In genomic region chr7:55409474-55410225, GRCh38 we compare ENCODE assay signal across 10 cellular contexts. TPM values are rescaled to one million over a fixed set of nuclear protein-coding genes. Genes with fewer than 3 reads are reported as not detected.
DNase-seq lines count a peak whose midpoint lies in the region; ATAC-seq and TF ChIP-seq lines count a peak whose summit lies in the region.
"Had no signal": no experiment of that assay in that cellular context is flagged by ENCODE, and none has a peak within 500 bp of the region (broad histone marks: within the 10 kb centered on the region; RNA-seq: fewer than 3 reads in every experiment).

No MANE protein-coding gene starts in this region.

- ATAC-seq in GM21825 (IDR thresholded peaks at IDR 0.05; ENCODE audit: unreplicated experiment): peak; percentile 49
- ATAC-seq in effector memory CD8-positive, alpha-beta T cell (replicated peaks): no peak
- ATAC-seq in stimulated activated memory B cell treated with anti-CD40 and anti-IgM and Interleukin-4, amounts not matched to agents 10 μg/mL and 1 μg/mL and 100 μg/mL, for 72 hours: no peak
- ATAC-seq: stimulated activated naive CD8-positive, alpha-beta T cell treated with anti-CD3 and anti-CD28 coated beads, Interleukin-15, amount 100 ng/mL, for 72 hours had no signal

- no peak overlapping the region for H3K27ac Mint-ChIP-seq in effector memory CD8-positive, alpha-beta T cell
- H3K27ac Mint-ChIP-seq in glutamatergic neuron (ENCODE audit: unreplicated experiment): no peak overlapping the region
- no peak overlapping the region for H3K27ac Mint-ChIP-seq in stimulated activated memory B cell treated with anti-CD40 and anti-IgM and Interleukin-4, amounts not matched to agents 10 μg/mL and 1 μg/mL and 100 μg/mL, for 72 hours
- H3K27ac Mint-ChIP-seq: IgD-negative memory B cell; stimulated activated naive CD8-positive, alpha-beta T cell treated with anti-CD3 and anti-CD28 coated beads, Interleukin-15, amount 100 ng/mL, for 72 hours had no signal

- no peak overlapping the region for H3K4me3 Mint-ChIP-seq in effector memory CD8-positive, alpha-beta T cell
- H3K4me3 Mint-ChIP-seq in glutamatergic neuron (ENCODE audit: unreplicated experiment): no peak overlapping the region
- no peak overlapping the region for H3K4me3 Mint-ChIP-seq in stimulated activated memory B cell treated with anti-CD40 and anti-IgM and Interleukin-4, amounts not matched to agents 10 μg/mL and 1 μg/mL and 100 μg/mL, for 72 hours
- H3K4me3 Mint-ChIP-seq: IgD-negative memory B cell; stimulated activated naive CD8-positive, alpha-beta T cell treated with anti-CD3 and anti-CD28 coated beads, Interleukin-15, amount 100 ng/mL, for 72 hours had no signal

- DNase-seq in Caki2 (ENCODE audit: low read depth) (peak; percentile 37), NCI-H2107 (lab: John Stamatoyannopoulos, UW) (peak; percentile 65), hepatic stellate cell (ENCODE audit: low spot score) (peak; percentile 66), glutamatergic neuron (no peak), NCI-H187 treated with DMSO at 0.1 percent for 48 hours (lab: John Stamatoyannopoulos, UW) (no peak)
- no peak for DNase-seq in effector memory CD8-positive, alpha-beta T cell
- DNase-seq: stimulated activated naive CD8-positive, alpha-beta T cell treated with anti-CD3 and anti-CD28 coated beads, Interleukin-15, amount 100 ng/mL, for 72 hours had no signal

- H3K9me3 Mint-ChIP-seq in effector memory CD8-positive, alpha-beta T cell: no peaks in the 10 kb centered on the region
- peaks cover 5% of the 10 kb centered on the region for H3K9me3 Mint-ChIP-seq in glutamatergic neuron (ENCODE audit: unreplicated experiment)
- no peaks in the 10 kb centered on the region for H3K9me3 Mint-ChIP-seq in stimulated activated memory B cell treated with anti-CD40 and anti-IgM and Interleukin-4, amounts not matched to agents 10 μg/mL and 1 μg/mL and 100 μg/mL, for 72 hours
- H3K9me3 Mint-ChIP-seq: IgD-negative memory B cell; stimulated activated naive CD8-positive, alpha-beta T cell treated with anti-CD3 and anti-CD28 coated beads, Interleukin-15, amount 100 ng/mL, for 72 hours had no signal

- peaks cover 0 to 1% of the 10 kb centered on the region in 2 donors for H3K4me1 Mint-ChIP-seq in effector memory CD8-positive, alpha-beta T cell (ENCODE audit: low read depth in 2 of 2)
- H3K4me1 Mint-ChIP-seq in glutamatergic neuron (ENCODE audit: low read depth, unreplicated experiment): peaks cover 20% of the 10 kb centered on the region
- H3K4me1 Mint-ChIP-seq in stimulated activated memory B cell treated with anti-CD40 and anti-IgM and Interleukin-4, amounts not matched to agents 10 μg/mL and 1 μg/mL and 100 μg/mL, for 72 hours: peaks cover 7% of the 10 kb centered on the region
- H3K4me1 Mint-ChIP-seq: stimulated activated naive CD8-positive, alpha-beta T cell treated with anti-CD3 and anti-CD28 coated beads, Interleukin-15, amount 100 ng/mL, for 72 hours had no signal

- in situ Hi-C loops in Caki2 (cut with HindIII; ENCODE audit: low pct_unique_long_range_greater_than_20kb, low sequenced_read_pairs): no loop called here

- peaks cover 22% of the 10 kb centered on the region for H3K36me3 Mint-ChIP-seq in effector memory CD8-positive, alpha-beta T cell (ENCODE audit: insufficient read depth)
- H3K36me3 Mint-ChIP-seq in glutamatergic neuron (ENCODE audit: unreplicated experiment): peaks cover 13% of the 10 kb centered on the region
- H3K36me3 Mint-ChIP-seq in stimulated activated memory B cell treated with anti-CD40 and anti-IgM and Interleukin-4, amounts not matched to agents 10 μg/mL and 1 μg/mL and 100 μg/mL, for 72 hours: peaks cover 28% of the 10 kb centered on the region

- no peaks in the 10 kb centered on the region for H3K27me3 Mint-ChIP-seq in effector memory CD8-positive, alpha-beta T cell
- peaks cover 5% of the 10 kb centered on the region for H3K27me3 Mint-ChIP-seq in glutamatergic neuron (ENCODE audit: unreplicated experiment)
- no peaks in the 10 kb centered on the region for H3K27me3 Mint-ChIP-seq in stimulated activated memory B cell treated with anti-CD40 and anti-IgM and Interleukin-4, amounts not matched to agents 10 μg/mL and 1 μg/mL and 100 μg/mL, for 72 hours
- H3K27me3 Mint-ChIP-seq: IgD-negative memory B cell; stimulated activated naive CD8-positive, alpha-beta T cell treated with anti-CD3 and anti-CD28 coated beads, Interleukin-15, amount 100 ng/mL, for 72 hours had no signal

- no peak for TF ChIP-seq CTCF in glutamatergic neuron (IDR thresholded peaks at IDR 0.05; ENCODE audit: partially characterized antibody, unreplicated experiment)

RNA-seq across cellular contexts. Expression of gene LANCL2, which starts 44.5 kb away (rescaled TPM):
- total RNA-seq in Caki2 (2014; rRNA removed; shearing (Covaris generic); ENCODE audit: low replicate concordance): 14.2 and 20.3 TPM in 2 replicates
- total RNA-seq in glutamatergic neuron (ENCODE audit: unreplicated experiment): 24.1 TPM

Comparison
In these comparisons a context has a peak if more than half of its experiments do, and no peak if none do; other contexts are left out.
1. DNase-seq: peak in Caki2 (single experiment), NCI-H2107 (single experiment) and hepatic stellate cell (single experiment); none in effector memory CD8-positive, alpha-beta T cell (0 of 3), glutamatergic neuron (single experiment) and NCI-H187 treated with DMSO at 0.1 percent for 48 hours (single experiment).